In genomic region chr5:76715484-76715733, GRCh38 we compare ENCODE assay signal across 9 cellular contexts.
DNase-seq lines count a peak whose midpoint lies in the region; ATAC-seq and TF ChIP-seq lines count a peak whose summit lies in the region.
"Had no signal": no experiment of that assay in that cellular context is flagged by ENCODE, and none has a peak within 500 bp of the region (broad histone marks: within the 10 kb centered on the region; RNA-seq: fewer than 3 reads in every experiment).

No MANE protein-coding gene starts in this region.

- DNase-seq in NOMO-1 (lab: John Stamatoyannopoulos, UW; ENCODE audit: unreplicated experiment in 2 of 2): peak; percentile 24 to 30
- DNase-seq in NOMO-1 treated with dmso at 0.1 percent for 144 hours (lab: John Stamatoyannopoulos, UW; ENCODE audit: unreplicated experiment): no peak
- DNase-seq in MV-4-11 (lab: John Stamatoyannopoulos, UW): peak; percentile 36
- DNase-seq in stimulated activated CD8-positive, alpha-beta memory T cell treated with anti-CD3 and anti-CD28 coated beads, Interleukin-4, amount 100 ng/mL, for 48 hours: no peak
- DNase-seq in activated CD8-positive, alpha-beta memory T cell treated with anti-CD3 and anti-CD28 coated beads for 24 hours: no peak

- H3K4me1 ChIP-seq in duodenal mucosa (ENCODE audit: control insufficient read depth in 1 of 2, insufficient read depth in 2 of 2, low read length in 2 of 2) (peaks cover 0 to 24% of the 10 kb centered on the region in 2 donors), neutrophil (ENCODE audit: control insufficient read depth in 1 of 2, insufficient read depth in 1 of 2, low read depth in 1 of 2, low read length in 1 of 2) (peaks cover 25% of the 10 kb centered on the region in 2 experiments)

- H3K9ac ChIP-seq in duodenal mucosa (ENCODE audit: low read depth in 1 of 2, low read length in 2 of 2): peak overlapping the region; percentile 48 to 53

- no peak for ATAC-seq in HG03571 (IDR thresholded peaks at IDR 0.05; ENCODE audit: unreplicated experiment)

- no peak overlapping the region for H3K27ac ChIP-seq in duodenal mucosa (ENCODE audit: low read depth, low read length)
- H3K27ac ChIP-seq in neutrophil: no peak overlapping the region
- H3K27ac ChIP-seq: 22Rv1 had no signal

- H3K27me3 ChIP-seq in duodenal mucosa (ENCODE audit: control insufficient read depth in 1 of 2, insufficient read depth in 2 of 2, low read length in 2 of 2) (peaks cover 6 to 11% of the 10 kb centered on the region in 2 donors), neutrophil (peaks cover 60% of the 10 kb centered on the region)

- H3K36me3 ChIP-seq in duodenal mucosa (ENCODE audit: control insufficient read depth in 1 of 2, insufficient read depth in 2 of 2, low read length in 2 of 2) (no peaks in the 10 kb centered on the region), neutrophil (no peaks in the 10 kb centered on the region)

- H3K9me3 ChIP-seq in duodenal mucosa (ENCODE audit: control insufficient read depth in 1 of 2, low read length in 2 of 2) (no peaks in the 10 kb centered on the region), neutrophil (no peaks in the 10 kb centered on the region)

- no peak for TF ChIP-seq CTCF in neutrophil (IDR thresholded peaks at IDR 0.05)

- H3K4me3 ChIP-seq in duodenal mucosa (ENCODE audit: low read depth in 1 of 2, low read length in 2 of 2) (peak overlapping the region; percentile 64 to 88), neutrophil (ENCODE audit: low read depth in 1 of 2, low read length in 1 of 2) (peak overlapping the region; percentile 71 to 92)

Comparison
In these comparisons a context has a peak if more than half of its experiments do, and no peak if none do; other contexts are left out.
1. DNase-seq: peak in NOMO-1 (2 of 2) and MV-4-11 (single experiment); none in NOMO-1 treated with dmso at 0.1 percent for 144 hours (single experiment), stimulated activated CD8-positive, alpha-beta memory T cell treated with anti-CD3 and anti-CD28 coated beads, Interleukin-4, amount 100 ng/mL, for 48 hours (single experiment) and activated CD8-positive, alpha-beta memory T cell treated with anti-CD3 and anti-CD28 coated beads for 24 hours (single experiment).